In genomic region chr16:49519008-49519656, GRCh38 we compare ENCODE assay signal across 19 cellular contexts.
A peak's percentile ranks its signal among the peaks of the same experiment; 100 is the strongest.
DNase-seq lines count a peak whose midpoint lies in the region; ATAC-seq and TF ChIP-seq lines count a peak whose summit lies in the region.
"Had no signal": no experiment of that assay in that cellular context is flagged by ENCODE, and none has a peak within 500 bp of the region (broad histone marks: within the 10 kb centered on the region; RNA-seq: fewer than 3 reads in every experiment).

No MANE protein-coding gene starts in this region.

- H3K4me1 ChIP-seq in osteoblast (ENCODE audit: insufficient read depth, low read length) = no peaks in the 10 kb centered on the region
- no peaks in the 10 kb centered on the region for H3K4me1 ChIP-seq in naive thymus-derived CD4-positive, alpha-beta T cell (ENCODE audit: control insufficient read depth in 2 of 2, insufficient read depth in 2 of 2, low read length in 2 of 2)

- H3K36me3 Mint-ChIP-seq in activated CD4-positive, alpha-beta T cell treated with anti-CD3 and anti-CD28 coated beads for 36 hours (ENCODE audit: low read depth) = no peaks in the 10 kb centered on the region
- H3K36me3 Mint-ChIP-seq in activated CD4-positive, alpha-beta T cell treated with anti-CD3 and anti-CD28 coated beads, Interleukin-2, amount 10 ng/mL, durations not matched to agents 24 days and 14 days (ENCODE audit: low read depth) = no peaks in the 10 kb centered on the region
- H3K36me3 Mint-ChIP-seq in activated T-cell treated with anti-CD3 and anti-CD28 coated beads, Interleukin-2, amount 50 U/mL, for 24 hours (ENCODE audit: low read depth) = no peaks in the 10 kb centered on the region
- H3K36me3 Mint-ChIP-seq in naive thymus-derived CD4-positive, alpha-beta T cell = no peaks in the 10 kb centered on the region
- H3K36me3 Mint-ChIP-seq: CD14-positive monocyte; CD8-positive, alpha-beta memory T cell had no signal

- no peak overlapping the region for H3K27ac Mint-ChIP-seq in activated CD4-positive, alpha-beta T cell treated with anti-CD3 and anti-CD28 coated beads for 36 hours
- no peak overlapping the region for H3K27ac Mint-ChIP-seq in activated CD4-positive, alpha-beta T cell treated with anti-CD3 and anti-CD28 coated beads, Interleukin-2, amount 10 ng/mL, durations not matched to agents 24 days and 14 days
- H3K27ac Mint-ChIP-seq in activated T-cell treated with anti-CD3 and anti-CD28 coated beads, Interleukin-2, amount 50 U/mL, for 24 hours = peak overlapping the region; percentile 13
- peak overlapping the region in 1 of 9 donors; percentile 23 for H3K27ac Mint-ChIP-seq in naive thymus-derived CD4-positive, alpha-beta T cell
- H3K27ac Mint-ChIP-seq: CD4-positive, alpha-beta T cell had no signal

- H3K4me3 Mint-ChIP-seq in activated CD4-positive, alpha-beta T cell treated with anti-CD3 and anti-CD28 coated beads for 36 hours = no peak overlapping the region
- H3K4me3 Mint-ChIP-seq in activated CD4-positive, alpha-beta T cell treated with anti-CD3 and anti-CD28 coated beads, Interleukin-2, amount 10 ng/mL, durations not matched to agents 24 days and 14 days = no peak overlapping the region
- H3K4me3 Mint-ChIP-seq in activated T-cell treated with anti-CD3 and anti-CD28 coated beads, Interleukin-2, amount 50 U/mL, for 24 hours = no peak overlapping the region
- no peak overlapping the region for H3K4me3 Mint-ChIP-seq in naive thymus-derived CD4-positive, alpha-beta T cell
- H3K4me3 Mint-ChIP-seq: CD14-positive monocyte; CD4-positive, alpha-beta T cell; CD8-positive, alpha-beta memory T cell had no signal

- no peak overlapping the region for H3K27ac ChIP-seq in osteoblast (ENCODE audit: low read depth, low read length)
- H3K27ac ChIP-seq in naive thymus-derived CD4-positive, alpha-beta T cell (ENCODE audit: low read depth, low read length) = no peak overlapping the region
- H3K27ac ChIP-seq: 22Rv1; BLaER1 treated with 17β-estradiol and CSF1 and Interleukin-3, amounts not matched to agents 10 nM and 100 nM; GM23248 had no signal

- intact Hi-C loops in activated CD4-positive, alpha-beta T cell treated with anti-CD3 and anti-CD28 coated beads for 36 hours (cut with DNase I, micrococcal nuclease) = no loop called here
- intact Hi-C loops in activated CD4-positive, alpha-beta T cell treated with anti-CD3 and anti-CD28 coated beads, Interleukin-2, amount 10 ng/mL, durations not matched to agents 24 days and 14 days (cut with micrococcal nuclease) = no loop called here
- intact Hi-C loops in naive thymus-derived CD4-positive, alpha-beta T cell (cut with micrococcal nuclease) = no loop called here

- no peak overlapping the region for H3K4me2 ChIP-seq in osteoblast (ENCODE audit: insufficient read depth, low read length)
- H3K4me2 ChIP-seq: BLaER1 treated with 17β-estradiol and CSF1 and Interleukin-3, amounts not matched to agents 10 nM and 100 nM had no signal

- H4K20me1 ChIP-seq in osteoblast (ENCODE audit: insufficient read depth, low read length) = no peaks in the 10 kb centered on the region

- TF ChIP-seq CTCF in osteoblast (IDR thresholded peaks at IDR 0.05; ENCODE audit: extremely low read depth, low read depth, low read length) = no peak

- H3K27me3 ChIP-seq in osteoblast (ENCODE audit: insufficient read depth, low read length) = no peaks in the 10 kb centered on the region
- H3K27me3 ChIP-seq in naive thymus-derived CD4-positive, alpha-beta T cell (ENCODE audit: control insufficient read depth in 2 of 2, insufficient read depth in 2 of 2, low read length in 2 of 2) = no peaks in the 10 kb centered on the region
- H3K27me3 ChIP-seq: BE2C; BLaER1 treated with 17β-estradiol and CSF1 and Interleukin-3, amounts not matched to agents 10 nM and 100 nM had no signal

- H3K9me3 Mint-ChIP-seq in activated CD4-positive, alpha-beta T cell treated with anti-CD3 and anti-CD28 coated beads for 36 hours (ENCODE audit: low read depth) = no peaks in the 10 kb centered on the region
- H3K9me3 Mint-ChIP-seq in activated CD4-positive, alpha-beta T cell treated with anti-CD3 and anti-CD28 coated beads, Interleukin-2, amount 10 ng/mL, durations not matched to agents 24 days and 14 days = no peaks in the 10 kb centered on the region
- no peaks in the 10 kb centered on the region for H3K9me3 Mint-ChIP-seq in activated T-cell treated with anti-CD3 and anti-CD28 coated beads, Interleukin-2, amount 50 U/mL, for 24 hours
- no peaks in the 10 kb centered on the region for H3K9me3 Mint-ChIP-seq in naive thymus-derived CD4-positive, alpha-beta T cell
- H3K9me3 Mint-ChIP-seq: CD4-positive, alpha-beta T cell had no signal

- DNase-seq in activated CD4-positive, alpha-beta T cell treated with anti-CD3 and anti-CD28 coated beads for 36 hours = peak; percentile 18
- DNase-seq in activated CD4-positive, alpha-beta T cell treated with anti-CD3 and anti-CD28 coated beads, Interleukin-2, amount 10 ng/mL, durations not matched to agents 24 days and 14 days = no peak
- no peak for DNase-seq in activated T-cell treated with anti-CD3 and anti-CD28 coated beads, Interleukin-2, amount 50 U/mL, for 24 hours
- DNase-seq in activated T-cell treated with anti-CD3 and anti-CD28 coated beads for 4 hours = no peak
- peak; percentile 77 for DNase-seq in osteoblast (ENCODE audit: insufficient read length, low spot score, missing footprints)
- no peak for DNase-seq in GF-D8 (lab: John Stamatoyannopoulos, UW)
- DNase-seq in naive thymus-derived CD4-positive, alpha-beta T cell = no peak
- DNase-seq: BE2C; CD4-positive, alpha-beta T cell; CD8-positive, alpha-beta memory T cell; DMS 273 treated with DMSO at 0.1 percent for 48 hours; DMS79; GM23248; H7; HCEC 1CT had no signal

- peaks cover 12% of the 10 kb centered on the region for H3K4me1 Mint-ChIP-seq in activated CD4-positive, alpha-beta T cell treated with anti-CD3 and anti-CD28 coated beads for 36 hours
- no peaks in the 10 kb centered on the region for H3K4me1 Mint-ChIP-seq in activated CD4-positive, alpha-beta T cell treated with anti-CD3 and anti-CD28 coated beads, Interleukin-2, amount 10 ng/mL, durations not matched to agents 24 days and 14 days
- H3K4me1 Mint-ChIP-seq in activated T-cell treated with anti-CD3 and anti-CD28 coated beads, Interleukin-2, amount 50 U/mL, for 24 hours (ENCODE audit: low read depth) = peaks cover 9% of the 10 kb centered on the region
- peaks cover 0 to 11% (median 0%) of the 10 kb centered on the region in 7 donors for H3K4me1 Mint-ChIP-seq in naive thymus-derived CD4-positive, alpha-beta T cell
- H3K4me1 Mint-ChIP-seq: CD14-positive monocyte; CD8-positive, alpha-beta memory T cell had no signal

- H3K79me2 ChIP-seq in osteoblast (ENCODE audit: insufficient read depth, low read length) = no peaks in the 10 kb centered on the region

- ATAC-seq in activated CD4-positive, alpha-beta T cell treated with anti-CD3 and anti-CD28 coated beads for 36 hours = peak; percentile 70
- ATAC-seq in HG02798 (IDR thresholded peaks at IDR 0.05; ENCODE audit: poor library complexity, unreplicated experiment) = no peak
- ATAC-seq in naive thymus-derived CD4-positive, alpha-beta T cell = no peak

- CTCF ChIA-PET in activated CD4-positive, alpha-beta T cell treated with anti-CD3 and anti-CD28 coated beads for 36 hours (lab: Charles Lee) = interaction anchor here (1.2 kb wide), 1 partner anchor 9 kb away, joined by 3 read pairs; no protein-coding TSS in a partner anchor
- CTCF ChIA-PET in naive thymus-derived CD4-positive, alpha-beta T cell (lab: Charles Lee) = no interaction called here

- H2AFZ ChIP-seq in osteoblast (ENCODE audit: low read length) = no peak overlapping the region
- H2AFZ ChIP-seq: GM23248 had no signal

- H3K9me3 ChIP-seq in osteoblast (ENCODE audit: low read depth, low read length) = no peaks in the 10 kb centered on the region
- no peaks in the 10 kb centered on the region for H3K9me3 ChIP-seq in naive thymus-derived CD4-positive, alpha-beta T cell (ENCODE audit: control insufficient read depth in 2 of 3, low read length in 3 of 3)
- H3K9me3 ChIP-seq: BE2C; BLaER1 treated with 17β-estradiol and CSF1 and Interleukin-3, amounts not matched to agents 10 nM and 100 nM had no signal

- H3K36me3 ChIP-seq in osteoblast (ENCODE audit: insufficient read depth, low read length) = no peaks in the 10 kb centered on the region
- no peaks in the 10 kb centered on the region for H3K36me3 ChIP-seq in naive thymus-derived CD4-positive, alpha-beta T cell (ENCODE audit: control insufficient read depth in 2 of 3, insufficient read depth in 3 of 3, low read length in 3 of 3)
- H3K36me3 ChIP-seq: BE2C had no signal

- no peak overlapping the region for H3K4me3 ChIP-seq in osteoblast (ENCODE audit: insufficient read depth, low read length)
- no peak overlapping the region for H3K4me3 ChIP-seq in naive thymus-derived CD4-positive, alpha-beta T cell (ENCODE audit: low read length)
- H3K4me3 ChIP-seq: BLaER1 treated with 17β-estradiol and CSF1 and Interleukin-3, amounts not matched to agents 10 nM and 100 nM; GM23248 had no signal

- POLR2A ChIA-PET in activated CD4-positive, alpha-beta T cell treated with anti-CD3 and anti-CD28 coated beads for 36 hours (lab: Charles Lee) = no interaction called here
- POLR2A ChIA-PET in naive thymus-derived CD4-positive, alpha-beta T cell (lab: Charles Lee) = no interaction called here

- no peaks in the 10 kb centered on the region for H3K27me3 Mint-ChIP-seq in activated CD4-positive, alpha-beta T cell treated with anti-CD3 and anti-CD28 coated beads for 36 hours
- H3K27me3 Mint-ChIP-seq in activated CD4-positive, alpha-beta T cell treated with anti-CD3 and anti-CD28 coated beads, Interleukin-2, amount 10 ng/mL, durations not matched to agents 24 days and 14 days = no peaks in the 10 kb centered on the region
- no peaks in the 10 kb centered on the region for H3K27me3 Mint-ChIP-seq in activated T-cell treated with anti-CD3 and anti-CD28 coated beads, Interleukin-2, amount 50 U/mL, for 24 hours
- no peaks in the 10 kb centered on the region for H3K27me3 Mint-ChIP-seq in naive thymus-derived CD4-positive, alpha-beta T cell
- H3K27me3 Mint-ChIP-seq: CD4-positive, alpha-beta T cell had no signal

Comparison
In these comparisons a context has a peak if more than half of its experiments do, and no peak if none do; other contexts are left out.
1. DNase-seq: peak in activated CD4-positive, alpha-beta T cell treated with anti-CD3 and anti-CD28 coated beads for 36 hours (single experiment) and osteoblast (single experiment); none in activated CD4-positive, alpha-beta T cell treated with anti-CD3 and anti-CD28 coated beads, Interleukin-2, amount 10 ng/mL, durations not matched to agents 24 days and 14 days (single experiment), activated T-cell treated with anti-CD3 and anti-CD28 coated beads, Interleukin-2, amount 50 U/mL, for 24 hours (single experiment), activated T-cell treated with anti-CD3 and anti-CD28 coated beads for 4 hours (single experiment), GF-D8 (single experiment) and naive thymus-derived CD4-positive, alpha-beta T cell (0 of 9).